9 cellular contexts compared by ENCODE assay signal in genomic region chr4:119729815-119730643, GRCh38.
DNase-seq lines count a peak whose midpoint lies in the region; ATAC-seq and TF ChIP-seq lines count a peak whose summit lies in the region.
"Had no signal": no experiment of that assay in that cellular context is flagged by ENCODE, and none has a peak within 500 bp of the region (broad histone marks: within the 10 kb centered on the region; RNA-seq: fewer than 3 reads in every experiment).

No MANE protein-coding gene starts in this region.

- H3K79me2 ChIP-seq in ACC112 (ENCODE audit: control insufficient read depth, insufficient read depth, low read length, unreplicated experiment) (no peaks in the 10 kb centered on the region), mammary epithelial cell (ENCODE audit: insufficient read depth, low read length) (no peaks in the 10 kb centered on the region)

- TF ChIP-seq POLR2A in right lobe of liver (IDR thresholded peaks at IDR 0.05), result no peak

- BruUV-seq in mammary epithelial cell (replicated peaks; lab: Mats Ljungman, UMichigan), result TSS peak; percentile 51

- H3K27me3 ChIP-seq in ACC112 (ENCODE audit: insufficient read depth, low read length) (no peaks in the 10 kb centered on the region), mammary epithelial cell (ENCODE audit: insufficient read depth, low read length) (no peaks in the 10 kb centered on the region), right lobe of liver (no peaks in the 10 kb centered on the region)

- H3K4me1 ChIP-seq in ACC112 (ENCODE audit: control insufficient read depth, insufficient read depth, low read length, unreplicated experiment) (peaks cover 53% of the 10 kb centered on the region), mammary epithelial cell (ENCODE audit: insufficient read depth, low read length) (peaks cover 17% of the 10 kb centered on the region), right lobe of liver (peaks cover 0 to 18% (median 4%) of the 10 kb centered on the region in 4 donors)

- H2AFZ ChIP-seq in ACC112 (ENCODE audit: low read length, unreplicated experiment) (peak overlapping the region; percentile 23), mammary epithelial cell (ENCODE audit: low read depth, low read length) (no peak overlapping the region)

- WGBS in mammary epithelial cell (ENCODE audit: low coverage, missing lambda C conversion rate), result 90% methylated on average over 6 of the region's 6 CpGs
- WGBS in right lobe of liver (ENCODE audit: insufficient coverage, low coverage, low lambda C conversion rate, missing lambda C conversion rate), result 39% methylated on average over 6 of the region's 6 CpGs

- no peaks in the 10 kb centered on the region for H3K9me3 ChIP-seq in mammary epithelial cell (replicated peaks; ENCODE audit: insufficient read depth, low read length)
- H3K9me3 ChIP-seq in right lobe of liver, result no peaks in the 10 kb centered on the region

- ATAC-seq in right lobe of liver (peak; percentile 92 to 98 (median 94)), GM19452 (IDR thresholded peaks at IDR 0.05; ENCODE audit: unreplicated experiment) (no peak), HG02759 (IDR thresholded peaks at IDR 0.05; ENCODE audit: unreplicated experiment) (no peak)

- H3K27ac ChIP-seq in ACC112 (ENCODE audit: low read depth, low read length) (peak overlapping the region; percentile 61), mammary epithelial cell (ENCODE audit: insufficient read depth, low read depth, low read length) (no peak overlapping the region), right lobe of liver (no peak overlapping the region)

- dilution Hi-C loops in mammary epithelial cell (cut with HindIII; ENCODE audit: low sequenced_read_pairs), result no loop called here

- CTCF ChIA-PET in mammary epithelial cell (lab: Charles Lee; ENCODE audit: low non-redundant PET), result interaction anchor here (0.6 kb wide), 1 partner anchor 748 kb away, joined by 5 read pairs; no protein-coding TSS in a partner anchor

- H3K4me3 ChIP-seq in ACC112 (ENCODE audit: low read depth, low read length) (peak overlapping the region; percentile 21; the same call in 1 of the 2 replicates), mammary epithelial cell (replicated peaks in 1 of 3; ENCODE audit: insufficient read depth in 1 of 3, low read depth in 2 of 3, low read length in 3 of 3) (no peak overlapping the region), right lobe of liver (no peak overlapping the region)

- H3K36me3 ChIP-seq in ACC112 (ENCODE audit: insufficient read depth, low read length), result no peaks in the 10 kb centered on the region
- H3K36me3 ChIP-seq in mammary epithelial cell (ENCODE audit: insufficient read depth, low read length), result no peaks in the 10 kb centered on the region
- H3K36me3 ChIP-seq in right lobe of liver, result no peaks in the 10 kb centered on the region

- DNase-seq in HuH-7 (ENCODE audit: low spot score) (peak; percentile 12), mammary epithelial cell (peak; percentile 65), right lobe of liver (peak; percentile 59 to 76 (median 60)), NCI-H345 (lab: John Stamatoyannopoulos, UW) (no peak)
- no peak for DNase-seq in stimulated activated CD4-positive, alpha-beta T cell treated with anti-CD3 and anti-CD28 coated beads, Interleukin-4, amount 100 ng/mL, for 4 hours
- DNase-seq: CD4-positive, CD25-positive, alpha-beta regulatory T cell had no signal

- intact Hi-C loops in mammary epithelial cell (cut with micrococcal nuclease) (no loop called here), right lobe of liver (cut with DNase I) (no loop called here)

- no peak for TF ChIP-seq CTCF in mammary epithelial cell (conservative IDR thresholded peaks at IDR 0.05 in 1 of 2, IDR thresholded peaks at IDR 0.05 in 1 of 2; ENCODE audit: extremely low read depth in 1 of 2, insufficient read depth in 1 of 2, low read depth in 1 of 2, low read length in 2 of 2)
- no peak for TF ChIP-seq CTCF in right lobe of liver (IDR thresholded peaks at IDR 0.05)

- no peaks in the 10 kb centered on the region for H4K20me1 ChIP-seq in mammary epithelial cell (ENCODE audit: insufficient read depth, low read length)

- H3K4me2 ChIP-seq in mammary epithelial cell (ENCODE audit: insufficient read depth, low read depth, low read length), result no peak overlapping the region

- in situ Hi-C loops in mammary epithelial cell (cut with MboI; ENCODE audit: low sequenced_read_pairs in 2 of 2), result no loop called here

- H3K9ac ChIP-seq in mammary epithelial cell (ENCODE audit: insufficient read depth, low read length), result no peak overlapping the region

Comparison
In these comparisons a context has a peak if more than half of its experiments do, and no peak if none do; other contexts are left out.
1. DNase-seq: peak in HuH-7 (single experiment), mammary epithelial cell (single experiment) and right lobe of liver (3 of 3); none in NCI-H345 (single experiment) and stimulated activated CD4-positive, alpha-beta T cell treated with anti-CD3 and anti-CD28 coated beads, Interleukin-4, amount 100 ng/mL, for 4 hours (0 of 2).
2. ATAC-seq: peak in right lobe of liver (4 of 4); none in GM19452 (single experiment) and HG02759 (single experiment).